ENCODE assay signal across 9 cellular contexts in genomic region chr6:101391772-101392560, GRCh38. TPM values are rescaled to one million over a fixed set of nuclear protein-coding genes. Genes with fewer than 3 reads are reported as not detected.
DNase-seq lines count a peak whose midpoint lies in the region; ATAC-seq and TF ChIP-seq lines count a peak whose summit lies in the region.
"Had no signal": no experiment of that assay in that cellular context is flagged by ENCODE, and none has a peak within 500 bp of the region (broad histone marks: within the 10 kb centered on the region; RNA-seq: fewer than 3 reads in every experiment).

No MANE protein-coding gene starts in this region.

- peak overlapping the region in 1 of 4 donors; percentile 16 for H3K27ac ChIP-seq in esophagus muscularis mucosa (replicated peaks in 1 of 4)
- H3K27ac ChIP-seq in Peyer's patch = no peak overlapping the region

- 53% methylated on average over 22 of the region's 23 CpGs for WGBS in esophagus muscularis mucosa

- H3K9me3 ChIP-seq in esophagus muscularis mucosa = no peaks in the 10 kb centered on the region
- no peaks in the 10 kb centered on the region for H3K9me3 ChIP-seq in Peyer's patch

- H3K4me3 ChIP-seq in esophagus muscularis mucosa (peak overlapping the region; percentile 48 to 57 (median 52)), Peyer's patch (no peak overlapping the region)

- intact Hi-C loops in esophagus muscularis mucosa (cut with DNase I) (no loop called here), posterior cingulate gyrus (cut with DNase I) (loop anchor here (10.0 kb wide), 1 partner anchor 277 kb away; no protein-coding TSS in a partner anchor)

- peaks cover 0 to 23% (median 20%) of the 10 kb centered on the region in 4 donors for H3K4me1 ChIP-seq in esophagus muscularis mucosa
- H3K4me1 ChIP-seq in Peyer's patch = peaks cover 0 to 14% (median 0%) of the 10 kb centered on the region in 4 donors

- TF ChIP-seq CTCF in esophagus muscularis mucosa (IDR thresholded peaks at IDR 0.05) (no peak), Peyer's patch (IDR thresholded peaks at IDR 0.05) (no peak)

- ATAC-seq in HG02840 (IDR thresholded peaks at IDR 0.05; ENCODE audit: low FRiP score, unreplicated experiment) = no peak

- TF ChIP-seq POLR2A in esophagus muscularis mucosa (IDR thresholded peaks at IDR 0.05; ENCODE audit: low read depth) (no peak), Peyer's patch (IDR thresholded peaks at IDR 0.05) (no peak)

- DNase-seq in GM04504 (ENCODE audit: low read depth) = peak; percentile 37
- DNase-seq in NCI-H526 treated with DMSO at 0.1 percent for 48 hours (lab: John Stamatoyannopoulos, UW) = peak; percentile 85
- peak; percentile 89 for DNase-seq in esophagus muscularis mucosa (ENCODE audit: extremely low spot score)
- peak in 6 of 10 donors; percentile 12 to 82 (median 48) for DNase-seq in posterior cingulate gyrus
- no peak for DNase-seq in Peyer's patch
- no peak for DNase-seq in NCI-H82 (lab: John Stamatoyannopoulos, UW)
- DNase-seq: activated gamma-delta T cell treated with Interleukin-2 at 50 U/mL for 16 hours, left cardiac atrium had no signal

- no peak for TF ChIP-seq EP300 in esophagus muscularis mucosa (IDR thresholded peaks at IDR 0.05)

- H3K36me3 ChIP-seq in esophagus muscularis mucosa = no peaks in the 10 kb centered on the region
- H3K36me3 ChIP-seq in Peyer's patch = no peaks in the 10 kb centered on the region

- H3K27me3 ChIP-seq in esophagus muscularis mucosa (peaks cover 0 to 65% (median 24%) of the 10 kb centered on the region in 4 donors), Peyer's patch (no peaks in the 10 kb centered on the region)

RNA-seq across cellular contexts. Expression of gene GRIK2, which starts 1.5 kb away (rescaled TPM):
- total RNA-seq in esophagus muscularis mucosa (1 to 10 TPM in 3 of 4 donors, under 1 TPM in 1; 0.46 to 3.7 (median 1.8) TPM), Peyer's patch (1 to 10 TPM in 3 of 4 donors, not detected in 1; 1.6 to 8.9 (median 8.6) TPM)

Comparison
In these comparisons a context has a peak if more than half of its experiments do, and no peak if none do; other contexts are left out.
1. DNase-seq: peak in GM04504 (single experiment), NCI-H526 treated with DMSO at 0.1 percent for 48 hours (single experiment), esophagus muscularis mucosa (single experiment) and posterior cingulate gyrus (6 of 10); none in Peyer's patch (0 of 3) and NCI-H82 (single experiment).
2. H3K4me3 ChIP-seq: peak in esophagus muscularis mucosa (4 of 4); none in Peyer's patch (0 of 4).